8 cellular contexts compared by ENCODE assay signal in the genomic region with DNA sequence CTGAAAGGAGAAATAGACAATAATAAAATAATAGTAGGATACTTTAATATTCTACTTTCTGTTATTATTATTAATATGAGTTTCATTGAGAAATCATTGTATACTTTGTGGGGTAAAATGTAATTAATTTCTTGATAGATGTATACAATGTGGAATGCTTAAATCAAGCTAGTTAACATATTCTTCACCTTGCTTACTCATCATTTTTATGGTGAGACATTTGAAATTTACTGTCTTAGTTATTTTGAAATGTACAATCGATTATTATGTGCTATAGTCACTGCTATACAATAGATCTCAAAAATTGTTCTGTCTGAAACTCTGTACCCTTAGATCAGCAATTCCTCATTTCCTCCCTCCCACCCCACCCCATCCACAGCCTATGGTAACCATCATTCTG.
"Had no signal": no experiment of that assay in that cellular context is flagged by ENCODE, and none has a peak within 500 bp of the region (broad histone marks: within the 10 kb centered on the region; RNA-seq: fewer than 3 reads in every experiment).

No MANE protein-coding gene starts in this region.

- H2AFZ ChIP-seq: GM23338 had no signal

- H3K4me2 ChIP-seq: GM23338 had no signal

- DNase-seq: H9, HCEC 1CT, Kasumi-1, KG1 had no signal

- H3K4me3 ChIP-seq: GM23338 had no signal

- FAIRE-seq: H1, H54, HTR-8/SVneo had no signal

- ATAC-seq: GM23338 had no signal
